In genomic region chr3:157534725-157535161, GRCh38 we compare ENCODE assay signal across 17 cellular contexts. TPM values are rescaled to one million over a fixed set of nuclear protein-coding genes. Genes with fewer than 3 reads are reported as not detected.
A peak's percentile ranks its signal among the peaks of the same experiment; 100 is the strongest.
DNase-seq lines count a peak whose midpoint lies in the region; ATAC-seq and TF ChIP-seq lines count a peak whose summit lies in the region.
"Had no signal": no experiment of that assay in that cellular context is flagged by ENCODE, and none has a peak within 500 bp of the region (broad histone marks: within the 10 kb centered on the region; RNA-seq: fewer than 3 reads in every experiment).

No MANE protein-coding gene starts in this region.

- CTCF ChIA-PET in Panc1 (lab: Charles Lee) = interaction anchor here (4.1 kb wide), 1 partner anchor 39 kb away, joined by 55 read pairs; no protein-coding TSS in a partner anchor

- no peak overlapping the region for H4K5ac ChIP-seq in mesendoderm (ENCODE audit: low read length)

- H3K4me2 ChIP-seq in mesendoderm (ENCODE audit: low read length) = no peak overlapping the region
- H3K4me2 ChIP-seq: BLaER1 treated with 17β-estradiol and CSF1 and Interleukin-3, amounts not matched to agents 10 nM and 100 nM; GM23338 had no signal

- H3K79me2 ChIP-seq in mesendoderm (ENCODE audit: control insufficient read depth, insufficient read depth, low read length) = no peaks in the 10 kb centered on the region

- no peak overlapping the region for H3K18ac ChIP-seq in mesendoderm (ENCODE audit: low read length)

- H3K79me1 ChIP-seq in mesendoderm (ENCODE audit: low read length) = no peaks in the 10 kb centered on the region

- no peak overlapping the region for H2BK120ac ChIP-seq in mesendoderm (ENCODE audit: low read depth, low read length)

- peak; percentile 10; the same call in 1 of the 2 replicates for TF ChIP-seq CTCF in Panc1 (IDR thresholded peaks at IDR 0.05)
- no peak for TF ChIP-seq CTCF in esophagus muscularis mucosa (IDR thresholded peaks at IDR 0.05)

- H3K4me3 ChIP-seq in Panc1 (ENCODE audit: low read depth in 2 of 2, low read length in 2 of 2) = no peak overlapping the region
- H3K4me3 ChIP-seq in mesendoderm (ENCODE audit: low read length) = no peak overlapping the region
- H3K4me3 ChIP-seq in esophagus muscularis mucosa = no peak overlapping the region
- H3K4me3 ChIP-seq: BLaER1 treated with 17β-estradiol and CSF1 and Interleukin-3, amounts not matched to agents 10 nM and 100 nM; GM23338 had no signal

- no TSS peak for BruUV-seq in Panc1 (replicated peaks; lab: Mats Ljungman, UMichigan)

- ATAC-seq in Panc1 = no peak
- no peak for ATAC-seq in HG02973 (IDR thresholded peaks at IDR 0.05; ENCODE audit: unreplicated experiment)
- ATAC-seq in HG02571 (IDR thresholded peaks at IDR 0.05; ENCODE audit: unreplicated experiment) = no peak
- ATAC-seq: GM23338 had no signal

- peaks cover 3% of the 10 kb centered on the region; the same call in 1 of the 2 replicates for H3K27me3 ChIP-seq in Panc1 (ENCODE audit: control insufficient read depth, insufficient read depth, low read length)
- H3K27me3 ChIP-seq in mesendoderm (ENCODE audit: insufficient read depth, low read length, poor library complexity) = no peaks in the 10 kb centered on the region
- H3K27me3 ChIP-seq in esophagus muscularis mucosa = no peaks in the 10 kb centered on the region
- H3K27me3 ChIP-seq: BLaER1 treated with 17β-estradiol and CSF1 and Interleukin-3, amounts not matched to agents 10 nM and 100 nM had no signal

- TF ChIP-seq EP300 in esophagus muscularis mucosa (IDR thresholded peaks at IDR 0.05) = no peak

- DNase-seq in NCI-H82 (lab: John Stamatoyannopoulos, UW) (peak; percentile 15), NCI-H82 treated with DMSO at 0.1 percent for 48 hours (lab: John Stamatoyannopoulos, UW; ENCODE audit: unreplicated experiment) (no peak), Panc1 (ENCODE audit: low read depth, low spot score) (no peak), dermis blood vessel endothelial cell (peak; percentile 37), mesendoderm (peak; percentile 63), esophagus muscularis mucosa (ENCODE audit: extremely low spot score) (no peak)
- DNase-seq: 8988T, MV-4-11, NCI-H2029 treated with DMSO at 0.1 percent for 48 hours, NCI-H2171 treated with DMSO at 0.1 percent for 48 hours, NCI-H748 treated with DMSO at 0.1 percent for 48 hours, SIG-M5 had no signal

- H3K36me3 ChIP-seq in Panc1 (ENCODE audit: control insufficient read depth, insufficient read depth, low read length) (no peaks in the 10 kb centered on the region), mesendoderm (ENCODE audit: control insufficient read depth, insufficient read depth, low read length) (no peaks in the 10 kb centered on the region), esophagus muscularis mucosa (no peaks in the 10 kb centered on the region)
- H3K36me3 ChIP-seq: BLaER1 treated with 17β-estradiol and CSF1 and Interleukin-3, amounts not matched to agents 10 nM and 100 nM had no signal

- H4K8ac ChIP-seq in mesendoderm (ENCODE audit: low read depth, low read length) = no peak overlapping the region

- intact Hi-C loops in Panc1 (cut with micrococcal nuclease; ENCODE audit: unreplicated experiment) = loop anchor here (10.0 kb wide), 1 partner anchor 1000 kb away; no protein-coding TSS in a partner anchor
- intact Hi-C loops in esophagus muscularis mucosa (cut with DNase I) = no loop called here

- no peak overlapping the region for H3K4ac ChIP-seq in mesendoderm (ENCODE audit: low read depth, low read length)

- H2AK5ac ChIP-seq in mesendoderm (ENCODE audit: low read length) = no peak overlapping the region

- H3K9ac ChIP-seq in mesendoderm (ENCODE audit: low read length) = no peak overlapping the region
- H3K9ac ChIP-seq: BLaER1 treated with 17β-estradiol and CSF1 and Interleukin-3, amounts not matched to agents 10 nM and 100 nM had no signal

- H3K9me3 ChIP-seq in Panc1 (ENCODE audit: control insufficient read depth, insufficient read depth, low read depth, low read length) (no peaks in the 10 kb centered on the region), esophagus muscularis mucosa (no peaks in the 10 kb centered on the region)
- H3K9me3 ChIP-seq: BLaER1 treated with 17β-estradiol and CSF1 and Interleukin-3, amounts not matched to agents 10 nM and 100 nM had no signal

- H3K27ac ChIP-seq in Panc1 (ENCODE audit: low read length) (no peak overlapping the region), mesendoderm (ENCODE audit: low read depth, low read length) (no peak overlapping the region), esophagus muscularis mucosa (replicated peaks in 1 of 4) (no peak overlapping the region)
- H3K27ac ChIP-seq: BLaER1 treated with 17β-estradiol and CSF1 and Interleukin-3, amounts not matched to agents 10 nM and 100 nM had no signal

- H3K4me1 ChIP-seq in Panc1 (ENCODE audit: control insufficient read depth, insufficient read depth, low read length) = no peaks in the 10 kb centered on the region
- H3K4me1 ChIP-seq in mesendoderm (ENCODE audit: control insufficient read depth, low read depth, low read length) = peaks cover 2% of the 10 kb centered on the region
- peaks cover 0 to 3% (median 0%) of the 10 kb centered on the region in 4 donors for H3K4me1 ChIP-seq in esophagus muscularis mucosa

- H3K56ac ChIP-seq in mesendoderm (ENCODE audit: low read length) = no peak overlapping the region

- H3K23ac ChIP-seq in mesendoderm (ENCODE audit: low read length) = no peak overlapping the region

- H2BK15ac ChIP-seq in mesendoderm (replicated peaks; ENCODE audit: low read depth) = no peak overlapping the region

- WGBS in mesendoderm (ENCODE audit: extremely low coverage, insufficient coverage, low lambda C conversion rate) = no CpG with 5 or more reads among the region's 2 CpGs
- 80% methylated on average over 2 of the region's 2 CpGs for WGBS in esophagus muscularis mucosa

- POLR2A ChIA-PET in Panc1 (lab: Charles Lee) = no interaction called here

- H2BK5ac ChIP-seq in mesendoderm (ENCODE audit: low read length) = no peak overlapping the region

- no peak for TF ChIP-seq POLR2A in esophagus muscularis mucosa (IDR thresholded peaks at IDR 0.05; ENCODE audit: low read depth)

- in situ Hi-C loops in Panc1 (cut with HindIII; ENCODE audit: low pct_unique_long_range_greater_than_20kb, low sequenced_read_pairs) = no loop called here

RNA-seq across cellular contexts. Expression of gene VEPH1, which starts 31.5 kb away (rescaled TPM):
- 0.51 TPM for total RNA-seq in Panc1 (2021; ENCODE audit: unreplicated experiment)
- not detected for polyA plus RNA-seq in Panc1 (2012; ENCODE audit: insufficient read length)
- total RNA-seq in dermis blood vessel endothelial cell = 8.2 and 35.9 TPM in 2 replicates
- 4.3 TPM for polyA plus RNA-seq in mesendoderm (2013, experiment 1 of 2)
- polyA plus RNA-seq in mesendoderm (2013, experiment 2 of 2) = 4.6 TPM
- 1 to 10 TPM in 1 of 4 donors, under 1 TPM in 2, not detected in 1; 0.23 to 1.2 (median 0.52) TPM for total RNA-seq in esophagus muscularis mucosa
- total RNA-seq: T-helper 1 cell treated with Interleukin-12 subunit alpha and Interleukin-12 subunit beta and Interleukin-4 antibody, amounts not matched to agents 30 ng/mL and 1 ng/mL, for 36 hours had no signal

Comparison
In these comparisons a context has a peak if more than half of its experiments do, and no peak if none do; other contexts are left out.
1. DNase-seq: peak in NCI-H82 (single experiment), dermis blood vessel endothelial cell (single experiment) and mesendoderm (single experiment); none in NCI-H82 treated with DMSO at 0.1 percent for 48 hours (single experiment), Panc1 (single experiment) and esophagus muscularis mucosa (single experiment).